In genomic region chr15:91414124-91414523, GRCh38 we compare ENCODE assay signal across 1 cellular context.
TF ChIP-seq lines count a peak whose summit lies in the region.

No MANE protein-coding gene starts in this region.

TF ChIP-seq in SK-N-SH, 30 proteins besides CTCF, POLR2A, EP300 and RAD21 (continued from another document):
- no peak for TF ChIP-seq MAX (IDR thresholded peaks at IDR 0.05; ENCODE audit: low read depth)
- no peak for TF ChIP-seq TCF12 (IDR thresholded peaks at IDR 0.05)
- no peak for TF ChIP-seq RCOR1 (IDR thresholded peaks at IDR 0.05; ENCODE audit: low read length)
TF ChIP-seq in SK-N-SH: peak in this region for 0.
